8 cellular contexts compared by ENCODE assay signal in the genomic region with DNA sequence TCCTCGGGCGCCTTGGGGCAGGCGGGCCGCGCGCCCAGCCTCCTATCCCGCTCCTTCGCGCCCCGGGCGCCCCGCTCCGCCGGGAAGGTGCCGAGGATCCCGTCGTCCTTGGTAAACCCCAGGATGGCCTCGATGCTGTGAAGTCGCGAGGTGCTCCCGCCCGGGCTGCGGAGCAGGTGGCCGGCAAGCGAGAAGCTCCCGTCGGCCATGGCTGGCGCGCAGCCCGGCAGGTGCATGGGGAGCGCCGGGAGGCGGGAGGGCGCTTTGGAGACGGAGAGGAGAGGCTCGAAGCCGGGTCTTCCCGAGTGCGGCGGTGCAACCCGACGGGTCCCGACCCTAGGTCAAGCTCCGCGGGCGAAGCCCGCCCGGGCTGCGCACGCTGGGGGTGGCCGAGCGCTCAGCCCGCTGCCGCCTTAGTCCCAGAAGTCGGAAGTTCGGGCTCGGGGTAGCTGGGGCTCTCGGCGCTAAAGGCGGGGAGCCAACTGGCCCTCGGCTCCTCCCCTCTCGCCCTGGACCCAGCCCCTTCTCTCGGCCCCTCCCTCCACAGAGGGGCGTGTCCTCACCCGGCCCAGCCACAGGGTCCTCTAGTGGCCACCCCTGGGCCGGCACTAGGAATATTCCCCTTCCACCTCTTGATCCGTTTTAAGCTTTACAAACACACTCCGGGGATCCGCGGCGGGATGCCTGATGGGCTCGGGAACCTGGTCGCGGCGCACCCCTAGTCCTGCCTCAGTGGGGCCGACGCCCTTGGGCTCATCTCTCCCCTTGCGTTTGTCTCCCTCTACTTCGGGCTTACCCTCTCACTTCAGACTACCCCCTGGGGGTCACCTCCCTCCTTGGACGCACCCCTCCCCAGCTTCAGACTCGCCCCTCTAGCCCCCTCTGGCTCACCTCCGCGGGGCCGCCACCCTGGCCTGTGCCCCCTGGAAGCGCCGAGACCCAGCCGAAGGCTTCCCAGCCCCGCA. TPM values are rescaled to one million over a fixed set of nuclear protein-coding genes. Genes with fewer than 3 reads are reported as not detected.
DNase-seq lines count a peak whose midpoint lies in the region; ATAC-seq and TF ChIP-seq lines count a peak whose summit lies in the region.

RAX (minus strand) TSS at position 484 of the 965 bp plus-strand sequence; CDS start at position 236, 248 bp downstream.

- peak; percentile 40 for TF ChIP-seq CTCF in kidney epithelial cell (IDR thresholded peaks at IDR 0.05; ENCODE audit: insufficient read depth, low read length, poor library complexity, severe bottlenecking)
- no peak for TF ChIP-seq CTCF in tibial artery (IDR thresholded peaks at IDR 0.05)

- H3K9ac ChIP-seq in adipocyte (ENCODE audit: low read length): no peak within 1 kb of the TSS

- H3K9me3 ChIP-seq in adipocyte (ENCODE audit: control insufficient read depth, low read length) (peaks cover 3% of the 10 kb centered on the region), tibial artery (no peaks in the 10 kb centered on the region)

- H3K36me3 ChIP-seq in adipocyte (ENCODE audit: control insufficient read depth, insufficient read depth, low read length, severe bottlenecking) (no peaks in the 10 kb centered on the region), kidney epithelial cell (ENCODE audit: control insufficient read depth, insufficient read depth, low read length) (no peaks in the 10 kb centered on the region), tibial artery (no peaks in the 10 kb centered on the region)

- DNase-seq in COLO668 (lab: John Stamatoyannopoulos, UW; ENCODE audit: unreplicated experiment): peak; percentile 66
- peak; percentile 30 for DNase-seq in adipocyte (ENCODE audit: low read depth)
- no peak for DNase-seq in kidney epithelial cell (ENCODE audit: low read depth)
- no peak for DNase-seq in tibial artery
- no peak for DNase-seq in Kasumi-1 (lab: John Stamatoyannopoulos, UW)
- no peak for DNase-seq in A172 (ENCODE audit: low spot score)

- peaks cover 84% of the 10 kb centered on the region for H3K27me3 ChIP-seq in adipocyte (replicated peaks; ENCODE audit: control insufficient read depth, insufficient read depth, low read length)
- H3K27me3 ChIP-seq in kidney epithelial cell (ENCODE audit: control insufficient read depth, insufficient read depth, low read length): peaks cover 81% of the 10 kb centered on the region
- H3K27me3 ChIP-seq in tibial artery: peaks cover 4 to 92% of the 10 kb centered on the region in 2 donors

- peak; percentile 41 for ATAC-seq in HG02642 (IDR thresholded peaks at IDR 0.05; ENCODE audit: poor library complexity, unreplicated experiment)
- ATAC-seq in HG03196 (IDR thresholded peaks at IDR 0.05; ENCODE audit: unreplicated experiment): no peak

- no peak within 1 kb of the TSS for H3K27ac ChIP-seq in tibial artery

- H3K4me3 ChIP-seq in adipocyte (ENCODE audit: low read length): peak within 1 kb of the TSS; percentile 72
- H3K4me3 ChIP-seq in kidney epithelial cell (ENCODE audit: low read depth, low read length): no peak within 1 kb of the TSS
- peak within 1 kb of the TSS; percentile 16 to 45 for H3K4me3 ChIP-seq in tibial artery

- H3K4me1 ChIP-seq in adipocyte (ENCODE audit: control insufficient read depth, insufficient read depth, low read length) (peaks cover 1% of the 10 kb centered on the region), tibial artery (peaks cover 0 to 38% (median 26%) of the 10 kb centered on the region in 4 donors)

- intact Hi-C loops in tibial artery (cut with DNase I; ENCODE audit: low total_unique reads): no loop called here

RNA-seq across cellular contexts. Expression of gene RAX, which starts in this region (rescaled TPM):
- total RNA-seq in kidney epithelial cell: not detected in 2 replicates
- not detected in 2 replicates for total RNA-seq in A172 (2014; rRNA removed; shearing (Covaris generic))

Comparison
In these comparisons a context has a peak if more than half of its experiments do, and no peak if none do; other contexts are left out.
1. DNase-seq: peak in COLO668 (single experiment) and adipocyte (single experiment); none in kidney epithelial cell (single experiment), tibial artery (0 of 2), Kasumi-1 (0 of 2) and A172 (single experiment).